In genomic region chr20:57869291-57869950, GRCh38 we compare ENCODE assay signal across 23 cellular contexts.
DNase-seq lines count a peak whose midpoint lies in the region; ATAC-seq and TF ChIP-seq lines count a peak whose summit lies in the region.
"Had no signal": no experiment of that assay in that cellular context is flagged by ENCODE, and none has a peak within 500 bp of the region (broad histone marks: within the 10 kb centered on the region; RNA-seq: fewer than 3 reads in every experiment).

No MANE protein-coding gene starts in this region.

- intact Hi-C loops in cardiac septum (cut with DNase I) (no loop called here), Right ventricle myocardium superior (cut with DNase I) (no loop called here), vagina (cut with DNase I) (no loop called here)

- peaks cover under 1% of the 10 kb centered on the region for H3K9me3 Mint-ChIP-seq in nephron
- H3K9me3 Mint-ChIP-seq in activated T-helper 17 cell treated with anti-CD3 and anti-CD28 coated beads, Interleukin-2, amount 50 U/mL, for 72 hours = no peaks in the 10 kb centered on the region
- H3K9me3 Mint-ChIP-seq: CD4-positive, alpha-beta T cell had no signal

- no peaks in the 10 kb centered on the region for H3K36me3 ChIP-seq in vagina
- H3K36me3 ChIP-seq: BLaER1 treated with 17β-estradiol and CSF1 and Interleukin-3, amounts not matched to agents 10 nM and 100 nM; HAP-1 had no signal

- no peak overlapping the region for H3K4me3 Mint-ChIP-seq in nephron
- no peak overlapping the region for H3K4me3 Mint-ChIP-seq in activated T-helper 17 cell treated with anti-CD3 and anti-CD28 coated beads, Interleukin-2, amount 50 U/mL, for 72 hours
- H3K4me3 Mint-ChIP-seq: CD4-positive, alpha-beta T cell had no signal

- peak overlapping the region in 2 of 3 experiments; percentile 68 to 80 for H3K27ac Mint-ChIP-seq in nephron
- H3K27ac Mint-ChIP-seq in activated T-helper 17 cell treated with anti-CD3 and anti-CD28 coated beads, Interleukin-2, amount 50 U/mL, for 72 hours = no peak overlapping the region
- H3K27ac Mint-ChIP-seq: CD4-positive, alpha-beta T cell had no signal

- in situ Hi-C loops in ACHN (cut with HindIII; ENCODE audit: low pct_ligation_motif_present, low pct_unique_long_range_greater_than_20kb, low sequenced_read_pairs) = no loop called here

- H3K9me3 ChIP-seq in vagina = no peaks in the 10 kb centered on the region
- H3K9me3 ChIP-seq: HAP-1 had no signal

- peaks cover 6% of the 10 kb centered on the region for H3K4me1 ChIP-seq in vagina
- H3K4me1 ChIP-seq: HAP-1 had no signal

- H3K27ac ChIP-seq in caudate nucleus (ENCODE audit: low read depth, low read length) (no peak overlapping the region), vagina (no peak overlapping the region)
- H3K27ac ChIP-seq: BLaER1 treated with 17β-estradiol and CSF1 and Interleukin-3, amounts not matched to agents 10 nM and 100 nM; GM23248; HL-60; RWPE1 had no signal

- DNase-seq in cardiac septum (ENCODE audit: low spot score) = peak; percentile 41
- no peak for DNase-seq in Right ventricle myocardium superior
- DNase-seq in caudate nucleus (lab: John Stamatoyannopoulos, UW) = peak in 33 of 61 donors; percentile 13 to 83 (median 41)
- DNase-seq in vagina (ENCODE audit: extremely low spot score in 2 of 2) = peak; percentile 16 to 46
- DNase-seq in amniotic stem cell (lab: John Stamatoyannopoulos, UW) = no peak
- DNase-seq in ACHN = no peak
- DNase-seq: AML-193; CD4-positive, alpha-beta T cell; GM23248; NCI-H1092; NCI-H1417 treated with DMSO at 0.1 percent for 48 hours; NCI-H187 treated with DMSO at 0.1 percent for 48 hours; NCI-H2107; NCI-H524; NCI-H774; SHP77 treated with DMSO at 0.1 percent for 48 hours had no signal

- no peaks in the 10 kb centered on the region for H3K36me3 Mint-ChIP-seq in nephron (ENCODE audit: low read depth)
- H3K36me3 Mint-ChIP-seq in activated T-helper 17 cell treated with anti-CD3 and anti-CD28 coated beads, Interleukin-2, amount 50 U/mL, for 72 hours (ENCODE audit: low read depth) = no peaks in the 10 kb centered on the region

- no peaks in the 10 kb centered on the region for H3K27me3 ChIP-seq in vagina

- no peak for TF ChIP-seq CTCF in nephron (IDR thresholded peaks at IDR 0.05; ENCODE audit: unreplicated experiment in 3 of 3)
- TF ChIP-seq CTCF in vagina (IDR thresholded peaks at IDR 0.05) = no peak

- H3K4me3 ChIP-seq in vagina = no peak overlapping the region
- H3K4me3 ChIP-seq: BLaER1 treated with 17β-estradiol and CSF1 and Interleukin-3, amounts not matched to agents 10 nM and 100 nM; GM23248; HAP-1 had no signal

- TF ChIP-seq POLR2A in vagina (IDR thresholded peaks at IDR 0.05) = no peak

- peaks cover 7% of the 10 kb centered on the region for H3K27me3 Mint-ChIP-seq in nephron (ENCODE audit: low read depth)
- H3K27me3 Mint-ChIP-seq in activated T-helper 17 cell treated with anti-CD3 and anti-CD28 coated beads, Interleukin-2, amount 50 U/mL, for 72 hours = peaks cover 31% of the 10 kb centered on the region

- peaks cover 22% of the 10 kb centered on the region for H3K4me1 Mint-ChIP-seq in nephron
- H3K4me1 Mint-ChIP-seq in activated T-helper 17 cell treated with anti-CD3 and anti-CD28 coated beads, Interleukin-2, amount 50 U/mL, for 72 hours = peaks cover 12% of the 10 kb centered on the region

- no peak for ATAC-seq in Right ventricle myocardium superior (ENCODE audit: poor library complexity)
- ATAC-seq in activated T-helper 17 cell treated with anti-CD3 and anti-CD28 coated beads, Interleukin-2, amount 50 U/mL, for 72 hours (replicated peaks) = no peak
- ATAC-seq: Panc1 had no signal

Comparison
In these comparisons a context has a peak if more than half of its experiments do, and no peak if none do; other contexts are left out.
1. DNase-seq: peak in cardiac septum (single experiment), caudate nucleus (33 of 61) and vagina (2 of 2); none in Right ventricle myocardium superior (single experiment), amniotic stem cell (single experiment) and ACHN (single experiment).